In the genomic region with DNA sequence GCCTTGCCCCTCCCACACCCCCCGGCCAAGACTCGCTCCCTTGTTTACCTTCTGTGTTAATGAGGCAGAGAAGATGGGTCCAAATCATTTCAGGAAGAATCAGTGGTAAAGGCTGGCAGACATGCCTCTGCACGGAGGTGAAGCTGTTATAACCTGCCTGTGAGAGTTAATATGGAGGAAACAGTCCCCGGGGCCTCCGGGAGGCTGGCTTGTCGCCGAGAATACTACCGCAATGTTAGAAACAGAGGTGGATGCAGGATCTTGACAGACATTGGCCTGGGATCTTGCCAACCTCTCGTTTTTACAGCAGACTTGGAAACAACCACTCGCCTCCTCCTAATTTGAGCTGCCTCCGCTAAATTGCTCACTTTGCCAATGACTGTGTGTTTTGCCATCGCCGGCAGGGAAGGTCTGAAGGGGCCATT, we compare ENCODE assay signal across 14 cellular contexts. TPM values are rescaled to one million over a fixed set of nuclear protein-coding genes. Genes with fewer than 3 reads are reported as not detected.
A peak's percentile ranks its signal among the peaks of the same experiment; 100 is the strongest.
DNase-seq lines count a peak whose midpoint lies in the region; ATAC-seq, FAIRE-seq and TF ChIP-seq lines count a peak whose summit lies in the region.
"Had no signal": no experiment of that assay in that cellular context is flagged by ENCODE, and none has a peak within 500 bp of the region (broad histone marks: within the 10 kb centered on the region; RNA-seq: fewer than 3 reads in every experiment).

No MANE protein-coding gene starts in this region.

- ATAC-seq in GM18520 (IDR thresholded peaks at IDR 0.05; ENCODE audit: unreplicated experiment): no peak
- ATAC-seq: activated CD8-positive, alpha-beta T cell treated with anti-CD3 and anti-CD28 coated beads, Interleukin-2, amount 10 ng/mL, durations not matched to agents 7 days and 5 days; HepG2; psoas muscle had no signal

- peaks cover 4% of the 10 kb centered on the region for H4K20me1 ChIP-seq in keratinocyte (ENCODE audit: control insufficient read depth, extremely low read depth, insufficient read depth, low read length)

- DNase-seq in bronchial epithelial cell (ENCODE audit: low read depth) (peak; percentile 95), keratinocyte (ENCODE audit: low read depth, low spot score) (peak; percentile 40), suprapubic skin (ENCODE audit: low spot score in 2 of 2) (peak in 1 of 2 donors; percentile 81), pons (ENCODE audit: low spot score) (no peak), H54 (ENCODE audit: insufficient read length, low spot score) (no peak)
- DNase-seq in effector memory CD4-positive, alpha-beta T cell: no peak
- DNase-seq: activated CD8-positive, alpha-beta T cell treated with anti-CD3 and anti-CD28 coated beads, Interleukin-2, amount 10 ng/mL, durations not matched to agents 7 days and 5 days; activated effector memory CD4-positive, alpha-beta T cell treated with Interleukin-2 at 50 U/mL for 16 hours; psoas muscle had no signal

- H3K9me1 ChIP-seq in keratinocyte (ENCODE audit: control insufficient read depth, extremely low read depth, insufficient read depth, low read length): no peaks in the 10 kb centered on the region

- H3K4me2 ChIP-seq in keratinocyte (ENCODE audit: control insufficient read depth, extremely low read depth, insufficient read depth, low read depth, low read length): peak overlapping the region; percentile 54

- dilution Hi-C loops in keratinocyte (cut with MboI; ENCODE audit: extremely low pct_ligation_motif_present, low sequenced_read_pairs): no loop called here

- H3K9me3 ChIP-seq in HEK293 (ENCODE audit: control insufficient read depth, insufficient read depth, low read depth, low read length) (no peaks in the 10 kb centered on the region), keratinocyte (ENCODE audit: control insufficient read depth, low read depth, low read length) (no peaks in the 10 kb centered on the region), suprapubic skin (no peaks in the 10 kb centered on the region)
- no peaks in the 10 kb centered on the region for H3K9me3 ChIP-seq in effector memory CD4-positive, alpha-beta T cell (ENCODE audit: control insufficient read depth, low read length)
- H3K9me3 ChIP-seq: psoas muscle had no signal

- FAIRE-seq in bronchial epithelial cell (lab: Jason Lieb, UNC) (peak; percentile 86), keratinocyte (lab: Jason Lieb, UNC) (peak; percentile 95), H54 (lab: Jason Lieb, UNC) (no peak)
- FAIRE-seq: HepG2, islet of Langerhans had no signal

- H3K27me3 ChIP-seq in bronchial epithelial cell (ENCODE audit: control insufficient read depth, insufficient read depth, low read length) (no peaks in the 10 kb centered on the region), keratinocyte (ENCODE audit: control insufficient read depth, extremely low read depth, insufficient read depth, low read length) (no peaks in the 10 kb centered on the region), suprapubic skin (no peaks in the 10 kb centered on the region)
- peaks cover 6% of the 10 kb centered on the region for H3K27me3 ChIP-seq in effector memory CD4-positive, alpha-beta T cell (replicated peaks; ENCODE audit: control insufficient read depth, insufficient read depth, low read length, poor library complexity, severe bottlenecking)

- TF ChIP-seq CTCF in HEK293 (tag by site-specific recombination; IDR thresholded peaks at IDR 0.05) (no peak), bronchial epithelial cell (IDR thresholded peaks at IDR 0.05; ENCODE audit: insufficient read depth, low read length, severe bottlenecking) (no peak), keratinocyte (optimal IDR thresholded peaks at IDR 0.05 in 1 of 3, IDR thresholded peaks at IDR 0.05 in 1 of 3, conservative IDR thresholded peaks at IDR 0.05 in 1 of 3; ENCODE audit: extremely low read depth in 1 of 3, insufficient read depth in 2 of 3, low read length in 3 of 3) (no peak), suprapubic skin (IDR thresholded peaks at IDR 0.05) (no peak)

- WGBS in suprapubic skin: 21% methylated on average over 10 of the region's 13 CpGs

- CTCF ChIA-PET in HEK293 (lab: Yijun Ruan, JAX): interaction anchor here (0.7 to 1.4 kb wide), 3 partner anchors 10 to 139 kb away, joined by 3 to 6 read pairs (median 3); no protein-coding TSS in a partner anchor

- H3K4me3 ChIP-seq in HEK293 (ENCODE audit: low read depth, low read length): no peak overlapping the region
- H3K4me3 ChIP-seq in bronchial epithelial cell (ENCODE audit: low read depth, low read length): no peak overlapping the region
- H3K4me3 ChIP-seq in keratinocyte (ENCODE audit: control insufficient read depth in 2 of 3, extremely low read depth in 1 of 3, insufficient read depth in 2 of 3, low read depth in 1 of 3, low read length in 3 of 3): no peak overlapping the region
- no peak overlapping the region for H3K4me3 ChIP-seq in suprapubic skin
- H3K4me3 ChIP-seq in effector memory CD4-positive, alpha-beta T cell (ENCODE audit: insufficient read depth, low read depth, low read length, poor library complexity, severe bottlenecking): no peak overlapping the region
- H3K4me3 ChIP-seq: psoas muscle, SK-N-MC had no signal

- no peak overlapping the region for H3K9ac ChIP-seq in keratinocyte (ENCODE audit: control insufficient read depth, extremely low read depth, insufficient read depth, low read length)

- H3K79me2 ChIP-seq in keratinocyte (ENCODE audit: control insufficient read depth, insufficient read depth, low read length): no peaks in the 10 kb centered on the region

- H3K27ac ChIP-seq in HEK293 (ENCODE audit: extremely low read depth, low read depth, low read length): no peak overlapping the region
- H3K27ac ChIP-seq in keratinocyte (ENCODE audit: control insufficient read depth, insufficient read depth, low read length): no peak overlapping the region
- H3K27ac ChIP-seq in suprapubic skin: peak overlapping the region; percentile 25
- H3K27ac ChIP-seq in effector memory CD4-positive, alpha-beta T cell (ENCODE audit: insufficient read depth, low read length, poor library complexity, severe bottlenecking): no peak overlapping the region
- H3K27ac ChIP-seq: psoas muscle, SK-N-MC had no signal

- POLR2A ChIA-PET in HEK293 (lab: Yijun Ruan, JAX): no interaction called here

- peaks cover 0 to 7% of the 10 kb centered on the region in 2 experiments; a peak in 1 of 3 replicates for H3K36me3 ChIP-seq in HEK293 (ENCODE audit: control insufficient read depth in 2 of 2, insufficient read depth in 1 of 2, low read length in 2 of 2)
- peaks cover 13% of the 10 kb centered on the region for H3K36me3 ChIP-seq in bronchial epithelial cell (ENCODE audit: control insufficient read depth, insufficient read depth, low read length)
- peaks cover 0 to 12% of the 10 kb centered on the region in 2 experiments for H3K36me3 ChIP-seq in keratinocyte (ENCODE audit: control insufficient read depth in 2 of 2, extremely low read depth in 1 of 2, insufficient read depth in 2 of 2, low read length in 2 of 2)
- peaks cover 11% of the 10 kb centered on the region for H3K36me3 ChIP-seq in suprapubic skin
- H3K36me3 ChIP-seq in effector memory CD4-positive, alpha-beta T cell (ENCODE audit: control insufficient read depth, insufficient read depth, low read length): no peaks in the 10 kb centered on the region

- no peak for TF ChIP-seq EP300 in suprapubic skin (IDR thresholded peaks at IDR 0.05)

- H3K4me1 ChIP-seq in HEK293 (ENCODE audit: control insufficient read depth, insufficient read depth, low read length) (peaks cover 9% of the 10 kb centered on the region), keratinocyte (ENCODE audit: control insufficient read depth, extremely low read depth, insufficient read depth, low read length) (peaks cover 7% of the 10 kb centered on the region), suprapubic skin (peaks cover 77% of the 10 kb centered on the region)
- H3K4me1 ChIP-seq in effector memory CD4-positive, alpha-beta T cell (ENCODE audit: control insufficient read depth, insufficient read depth, low read length, poor library complexity, severe bottlenecking): no peaks in the 10 kb centered on the region

- TF ChIP-seq POLR2A in suprapubic skin (IDR thresholded peaks at IDR 0.05) (no peak), H54 (IDR thresholded peaks at IDR 0.05; ENCODE audit: low read depth, low read length) (no peak)

- H2AFZ ChIP-seq in keratinocyte (ENCODE audit: control insufficient read depth, low read length): no peak overlapping the region

TF ChIP-seq in HEK293, 187 proteins besides CTCF, POLR2A, EP300 and RAD21 (continues in another document):
- TF ChIP-seq FEZF1 (tag by site-specific recombination; IDR thresholded peaks at IDR 0.05): peak; percentile 91
- 0 out of 2 replicates have a peak, but pooled peaks have one; percentile 18 for TF ChIP-seq GLIS1 (tag by site-specific recombination; IDR thresholded peaks at IDR 0.05)
- no peak for TF ChIP-seq ZNF140 (tag by site-specific recombination; IDR thresholded peaks at IDR 0.05)

RNA-seq across cellular contexts. Expression of a gene that starts 45.6 kb away (rescaled TPM):
- total RNA-seq in bronchial epithelial cell: 52.2 and 71.1 TPM in 2 replicates
- 26.2 to 48.0 TPM (median 34.3 TPM) in 3 replicates for polyA plus RNA-seq in keratinocyte
- polyA plus RNA-seq in keratinocyte (2011; ENCODE audit: low read depth): 6.5 TPM
- polyA plus RNA-seq in keratinocyte (2011; cell fraction: cytosol; rRNA removed): 19.8 and 24.7 TPM in 2 replicates
- 59.4 and 63.8 TPM in 2 replicates for polyA plus RNA-seq in keratinocyte (2011; cell fraction: nucleus; rRNA removed)
- 13.0 and 47.5 TPM in 2 replicates for polyA plus RNA-seq in keratinocyte (2012; ENCODE audit: low replicate concordance)
- polyA minus RNA-seq in keratinocyte: 40.6 to 57.9 TPM (median 43.2 TPM) in 3 replicates
- polyA minus RNA-seq in keratinocyte (2011; cell fraction: cytosol; rRNA and poly(A)+ RNA removed): 24.2 TPM
- 33.6 and 53.5 TPM in 2 replicates for polyA minus RNA-seq in keratinocyte (2011; cell fraction: nucleus; rRNA and poly(A)+ RNA removed)
- 100 to 1,000 TPM; 148 to 295 (median 170) TPM for total RNA-seq in suprapubic skin
- total RNA-seq: activated CD8-positive, alpha-beta T cell treated with anti-CD3 and anti-CD28 coated beads, Interleukin-2, amount 10 ng/mL, durations not matched to agents 7 days and 5 days had no signal

Comparison
In these comparisons a context has a peak if more than half of its experiments do, and no peak if none do; other contexts are left out.
1. DNase-seq: peak in bronchial epithelial cell (single experiment) and keratinocyte (single experiment); none in pons (single experiment), H54 (single experiment) and effector memory CD4-positive, alpha-beta T cell (0 of 3).